8 cellular contexts compared by ENCODE assay signal in the genomic region with DNA sequence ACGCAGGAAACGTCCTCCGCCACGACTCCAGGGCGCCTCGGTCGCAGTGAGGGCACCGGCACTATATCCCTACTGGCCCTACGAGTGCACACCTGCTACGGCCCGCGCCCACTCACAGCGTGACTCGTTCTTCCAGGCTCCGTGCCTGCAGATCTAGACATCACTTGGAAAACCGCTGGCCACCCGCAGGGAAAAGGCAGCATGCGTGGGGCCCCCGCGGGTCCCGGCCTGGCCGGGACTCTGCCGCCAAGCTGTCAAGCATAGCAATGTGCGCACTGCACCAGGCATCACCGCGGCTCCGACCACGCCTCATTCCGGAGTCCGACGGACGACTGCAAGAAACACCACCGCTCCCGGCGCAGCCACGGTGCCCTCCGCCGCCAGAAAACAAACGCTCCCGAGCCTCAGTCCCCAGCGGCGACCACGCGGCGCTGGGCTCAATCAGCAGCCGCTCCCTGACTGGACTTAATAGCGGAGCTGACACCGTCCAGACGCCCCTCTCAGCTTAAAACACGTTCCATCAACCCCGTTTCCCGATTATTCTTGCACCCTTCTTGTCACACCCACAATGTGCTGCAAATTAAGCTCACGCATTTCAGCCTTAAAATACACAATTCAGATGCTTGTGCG. TPM values are rescaled to one million over a fixed set of nuclear protein-coding genes. Genes with fewer than 3 reads are reported as not detected.
A peak's percentile ranks its signal among the peaks of the same experiment; 100 is the strongest.
DNase-seq lines count a peak whose midpoint lies in the region; ATAC-seq and TF ChIP-seq lines count a peak whose summit lies in the region.

No MANE protein-coding gene starts in this region.

- H3K36me3 ChIP-seq in CD8-positive, alpha-beta T cell (ENCODE audit: insufficient read depth, low read length) = no peaks in the 10 kb centered on the region

- peak; percentile 34 for ATAC-seq in CD8-positive, alpha-beta T cell
- ATAC-seq in GM19438 (IDR thresholded peaks at IDR 0.05; ENCODE audit: low read depth, unreplicated experiment) (peak; percentile 70), HG03565 (IDR thresholded peaks at IDR 0.05; ENCODE audit: unreplicated experiment) (peak; percentile 33), GM21528 (IDR thresholded peaks at IDR 0.05; ENCODE audit: low FRiP score, unreplicated experiment) (no peak)
- ATAC-seq in central memory CD8-positive, alpha-beta T cell (replicated peaks; ENCODE audit: extremely low read depth, poor library complexity, severe bottlenecking) = peak; percentile 54

- no peaks in the 10 kb centered on the region for H3K9me3 Mint-ChIP-seq in CD8-positive, alpha-beta T cell
- H3K9me3 Mint-ChIP-seq in central memory CD8-positive, alpha-beta T cell = no peaks in the 10 kb centered on the region

- POLR2A ChIA-PET in CD8-positive, alpha-beta T cell (lab: Charles Lee) = no interaction called here

- DNase-seq in CD8-positive, alpha-beta T cell = peak in 2 of 7 experiments; percentile 24 to 55
- DNase-seq in SW480 (ENCODE audit: low spot score) (peak; percentile 40), kidney tubule cell (ENCODE audit: low spot score) (peak; percentile 68)
- DNase-seq in central memory CD8-positive, alpha-beta T cell (ENCODE audit: low spot score in 2 of 2) = no peak
- DNase-seq in stimulated activated CD4-positive, alpha-beta T cell treated with anti-CD3 and anti-CD28 coated beads, Interleukin-1b, Interleukin-23, amount 100 ng/mL, for 48 hours = peak; percentile 30

- H3K9me3 ChIP-seq in CD8-positive, alpha-beta T cell (ENCODE audit: low read length) = no peaks in the 10 kb centered on the region

- CTCF ChIA-PET in CD8-positive, alpha-beta T cell (lab: Charles Lee) = no interaction called here

- peaks cover 5% of the 10 kb centered on the region for H3K4me1 ChIP-seq in CD8-positive, alpha-beta T cell (ENCODE audit: insufficient read depth, low read length)

- peak overlapping the region; percentile 89 for H3K4me3 Mint-ChIP-seq in CD8-positive, alpha-beta T cell
- H3K4me3 Mint-ChIP-seq in central memory CD8-positive, alpha-beta T cell = peak overlapping the region; percentile 83

- H3K27me3 Mint-ChIP-seq in CD8-positive, alpha-beta T cell (ENCODE audit: low read depth) = peaks cover 30% of the 10 kb centered on the region
- peaks cover 19% of the 10 kb centered on the region for H3K27me3 Mint-ChIP-seq in central memory CD8-positive, alpha-beta T cell

- H3K27ac ChIP-seq in CD8-positive, alpha-beta T cell (ENCODE audit: low read depth, low read length) = no peak overlapping the region

- H3K4me3 ChIP-seq in CD8-positive, alpha-beta T cell (ENCODE audit: low read depth, low read length) = peak overlapping the region; percentile 70

- peaks cover 15% of the 10 kb centered on the region for H3K4me1 Mint-ChIP-seq in CD8-positive, alpha-beta T cell (ENCODE audit: low read depth)
- H3K4me1 Mint-ChIP-seq in central memory CD8-positive, alpha-beta T cell = peaks cover 16% of the 10 kb centered on the region

- H3K27ac Mint-ChIP-seq in CD8-positive, alpha-beta T cell = no peak overlapping the region
- peak overlapping the region; percentile 11 for H3K27ac Mint-ChIP-seq in central memory CD8-positive, alpha-beta T cell (ENCODE audit: low read depth)

- peaks cover 4% of the 10 kb centered on the region for H3K36me3 Mint-ChIP-seq in CD8-positive, alpha-beta T cell
- no peaks in the 10 kb centered on the region for H3K36me3 Mint-ChIP-seq in central memory CD8-positive, alpha-beta T cell (ENCODE audit: insufficient read depth)

- intact Hi-C loops in CD8-positive, alpha-beta T cell (cut with DNase I, micrococcal nuclease) = no loop called here

- no peak for TF ChIP-seq CTCF in CD8-positive, alpha-beta T cell (IDR thresholded peaks at IDR 0.05)

- no peaks in the 10 kb centered on the region for H3K27me3 ChIP-seq in CD8-positive, alpha-beta T cell (ENCODE audit: insufficient read depth, low read length)

RNA-seq across cellular contexts. Expression of a gene that starts 1.0 kb away (rescaled TPM):
- 1 to 10 TPM; 1.7 to 2.5 TPM for total RNA-seq in CD8-positive, alpha-beta T cell

Comparison
In these comparisons a context has a peak if more than half of its experiments do, and no peak if none do; other contexts are left out.
1. DNase-seq: peak in SW480 (single experiment), kidney tubule cell (single experiment) and stimulated activated CD4-positive, alpha-beta T cell treated with anti-CD3 and anti-CD28 coated beads, Interleukin-1b, Interleukin-23, amount 100 ng/mL, for 48 hours (single experiment); none in central memory CD8-positive, alpha-beta T cell (0 of 2).